ENCODE assay signal across 8 cellular contexts in the genomic region with DNA sequence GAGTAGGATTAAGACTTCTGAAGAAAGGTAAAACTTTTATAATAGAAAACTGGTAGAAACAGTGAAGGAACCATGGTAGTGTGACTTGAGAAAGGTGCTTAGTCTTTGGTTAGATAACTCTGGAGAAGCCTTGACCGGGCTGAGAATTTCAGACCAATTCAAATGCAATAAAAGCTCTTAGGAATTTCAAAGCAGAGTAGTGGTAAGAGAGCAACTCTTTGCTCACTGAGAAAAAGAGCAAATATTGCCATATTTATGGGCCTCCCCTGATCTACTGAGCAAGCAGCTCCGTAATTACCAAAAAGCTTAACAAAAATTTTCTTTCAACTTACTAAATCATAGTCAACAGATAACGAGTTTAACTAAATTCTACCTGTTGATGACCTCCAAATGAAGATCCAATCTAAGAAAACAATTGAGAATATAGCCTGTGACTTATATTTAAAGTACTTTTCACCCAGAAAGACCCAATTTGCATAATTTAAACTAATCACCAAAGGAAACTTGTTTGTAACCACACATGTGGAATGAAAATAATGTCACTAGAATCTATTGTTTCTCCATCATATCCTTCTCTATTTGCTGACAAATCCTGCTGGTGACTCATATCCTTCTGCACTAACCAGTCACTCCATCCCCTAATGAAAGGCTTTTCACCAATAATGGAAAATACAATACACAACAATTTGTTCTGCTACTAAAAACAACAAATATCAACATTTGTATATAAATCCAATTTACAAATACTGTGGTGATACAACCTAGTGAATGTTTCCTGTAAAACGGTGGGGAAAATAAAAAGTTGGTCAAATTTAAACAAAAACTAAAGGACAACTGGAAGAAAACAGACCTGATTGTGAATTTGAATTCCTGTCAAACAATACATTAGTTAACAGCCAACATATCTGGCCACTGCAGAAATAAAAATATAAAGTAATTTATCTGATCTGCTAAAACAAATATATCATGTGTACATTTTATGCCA. TPM values are rescaled to one million over a fixed set of nuclear protein-coding genes. Genes with fewer than 3 reads are reported as not detected.
DNase-seq lines count a peak whose midpoint lies in the region; ATAC-seq and TF ChIP-seq lines count a peak whose summit lies in the region.

No MANE protein-coding gene starts in this region.

- H3K4me1 ChIP-seq in esophagus squamous epithelium (peaks cover 26 to 99% (median 67%) of the 10 kb centered on the region in 3 donors), skeletal muscle satellite cell (ENCODE audit: control insufficient read depth, insufficient read depth, low read length) (peaks cover 70% of the 10 kb centered on the region)

- CTCF ChIA-PET in activated CD4-positive, alpha-beta T cell treated with anti-CD3 and anti-CD28 coated beads for 36 hours (lab: Charles Lee) = interaction anchor here (0.6 to 2.3 kb wide), 7 partner anchors 7 to 179 kb away, joined by 3 to 12 read pairs (median 3); no protein-coding TSS in a partner anchor

- H3K36me3 Mint-ChIP-seq in activated CD4-positive, alpha-beta T cell treated with anti-CD3 and anti-CD28 coated beads for 36 hours (ENCODE audit: low read depth) = peaks cover 43% of the 10 kb centered on the region

- H3K27me3 Mint-ChIP-seq in activated CD4-positive, alpha-beta T cell treated with anti-CD3 and anti-CD28 coated beads for 36 hours = no peaks in the 10 kb centered on the region

- ATAC-seq in activated CD4-positive, alpha-beta T cell treated with anti-CD3 and anti-CD28 coated beads for 36 hours = peak; percentile 4
- ATAC-seq in SK-N-SH treated with all-trans-retinoic acid at 6 μM for 48 hours (peak; percentile 59), GM18519 (IDR thresholded peaks at IDR 0.05; ENCODE audit: low FRiP score, unreplicated experiment) (no peak)

- peaks cover 90% of the 10 kb centered on the region for H3K4me1 Mint-ChIP-seq in activated CD4-positive, alpha-beta T cell treated with anti-CD3 and anti-CD28 coated beads for 36 hours

- no peak for DNase-seq in activated CD4-positive, alpha-beta T cell treated with anti-CD3 and anti-CD28 coated beads for 36 hours
- DNase-seq in activated CD4-positive, alpha-beta T cell treated with anti-CD3 and anti-CD28 coated beads, Interleukin-2, amount 50 U/mL, for 1 hour = no peak
- no peak for DNase-seq in esophagus squamous epithelium (lab: John Stamatoyannopoulos, UW)
- DNase-seq in RPMI8226 = no peak
- no peak for DNase-seq in T1000 (lab: John Stamatoyannopoulos, UW)

- no peaks in the 10 kb centered on the region for H3K9me3 Mint-ChIP-seq in activated CD4-positive, alpha-beta T cell treated with anti-CD3 and anti-CD28 coated beads for 36 hours (ENCODE audit: low read depth)

- TF ChIP-seq POLR2A in esophagus squamous epithelium (IDR thresholded peaks at IDR 0.05) = no peak

- intact Hi-C loops in activated CD4-positive, alpha-beta T cell treated with anti-CD3 and anti-CD28 coated beads for 36 hours (cut with DNase I, micrococcal nuclease) = loop anchor here (1.0 to 10.0 kb wide), 5 partner anchors 25 to 1177 kb away; a partner anchor contains a TSS
- intact Hi-C loops in esophagus squamous epithelium (cut with DNase I) = no loop called here

- H3K4me3 ChIP-seq in esophagus squamous epithelium = no peak overlapping the region
- peak overlapping the region; percentile 40 for H3K4me3 ChIP-seq in skeletal muscle satellite cell (ENCODE audit: low read length)

- POLR2A ChIA-PET in activated CD4-positive, alpha-beta T cell treated with anti-CD3 and anti-CD28 coated beads for 36 hours (lab: Charles Lee) = interaction anchor here (0.6 to 1.2 kb wide), 2 partner anchors 10 to 162 kb away, joined by 3 to 4 read pairs; no protein-coding TSS in a partner anchor

- H3K27me3 ChIP-seq in esophagus squamous epithelium (no peaks in the 10 kb centered on the region), skeletal muscle satellite cell (ENCODE audit: control insufficient read depth, insufficient read depth, low read length) (no peaks in the 10 kb centered on the region)

- H3K9me3 ChIP-seq in esophagus squamous epithelium (no peaks in the 10 kb centered on the region), skeletal muscle satellite cell (replicated peaks; ENCODE audit: low read length) (no peaks in the 10 kb centered on the region)

- no peak for TF ChIP-seq CTCF in esophagus squamous epithelium (IDR thresholded peaks at IDR 0.05)

- H3K27ac ChIP-seq in esophagus squamous epithelium = peak overlapping the region in 3 of 4 donors; percentile 23 to 96 (median 61)

- H3K4me3 Mint-ChIP-seq in activated CD4-positive, alpha-beta T cell treated with anti-CD3 and anti-CD28 coated beads for 36 hours = peak overlapping the region; percentile 91

- peak overlapping the region; percentile 49 for H3K9ac ChIP-seq in skeletal muscle satellite cell (ENCODE audit: low read depth, low read length)

- peak overlapping the region; percentile 63 for H3K4me2 ChIP-seq in skeletal muscle satellite cell (ENCODE audit: low read length)

- H3K36me3 ChIP-seq in esophagus squamous epithelium = no peaks in the 10 kb centered on the region
- H3K36me3 ChIP-seq in skeletal muscle satellite cell (ENCODE audit: insufficient read depth, low read length) = no peaks in the 10 kb centered on the region

- H3K27ac Mint-ChIP-seq in activated CD4-positive, alpha-beta T cell treated with anti-CD3 and anti-CD28 coated beads for 36 hours = peak overlapping the region; percentile 91

- 43% methylated on average over 4 of the region's 4 CpGs for WGBS in esophagus squamous epithelium, 2 donors

TF ChIP-seq in SK-N-SH treated with all-trans-retinoic acid at 6 μM for 48 hours, 23 proteins besides CTCF, POLR2A, EP300 and RAD21:
- no peak for TF ChIP-seq GLIS3 (CRISPR knock-in tag; IDR thresholded peaks at IDR 0.05)
- no peak for TF ChIP-seq ZNF70 (CRISPR knock-in tag; IDR thresholded peaks at IDR 0.05)
- TF ChIP-seq, protein P1, sequence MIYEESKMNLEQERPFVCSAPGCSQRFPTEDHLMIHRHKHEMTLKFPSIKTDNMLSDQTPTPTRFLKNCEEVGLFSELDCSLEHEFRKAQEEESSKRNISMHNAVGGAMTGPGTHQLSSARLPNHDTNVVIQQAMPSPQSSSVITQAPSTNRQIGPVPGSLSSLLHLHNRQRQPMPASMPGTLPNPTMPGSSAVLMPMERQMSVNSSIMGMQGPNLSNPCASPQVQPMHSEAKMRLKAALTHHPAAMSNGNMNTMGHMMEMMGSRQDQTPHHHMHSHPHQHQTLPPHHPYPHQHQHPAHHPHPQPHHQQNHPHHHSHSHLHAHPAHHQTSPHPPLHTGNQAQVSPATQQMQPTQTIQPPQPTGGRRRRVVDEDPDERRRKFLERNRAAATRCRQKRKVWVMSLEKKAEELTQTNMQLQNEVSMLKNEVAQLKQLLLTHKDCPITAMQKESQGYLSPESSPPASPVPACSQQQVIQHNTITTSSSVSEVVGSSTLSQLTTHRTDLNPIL (CRISPR knock-in tag; IDR thresholded peaks at IDR 0.05; ENCODE audit: low read depth) = no peak
- TF ChIP-seq, protein P2, sequence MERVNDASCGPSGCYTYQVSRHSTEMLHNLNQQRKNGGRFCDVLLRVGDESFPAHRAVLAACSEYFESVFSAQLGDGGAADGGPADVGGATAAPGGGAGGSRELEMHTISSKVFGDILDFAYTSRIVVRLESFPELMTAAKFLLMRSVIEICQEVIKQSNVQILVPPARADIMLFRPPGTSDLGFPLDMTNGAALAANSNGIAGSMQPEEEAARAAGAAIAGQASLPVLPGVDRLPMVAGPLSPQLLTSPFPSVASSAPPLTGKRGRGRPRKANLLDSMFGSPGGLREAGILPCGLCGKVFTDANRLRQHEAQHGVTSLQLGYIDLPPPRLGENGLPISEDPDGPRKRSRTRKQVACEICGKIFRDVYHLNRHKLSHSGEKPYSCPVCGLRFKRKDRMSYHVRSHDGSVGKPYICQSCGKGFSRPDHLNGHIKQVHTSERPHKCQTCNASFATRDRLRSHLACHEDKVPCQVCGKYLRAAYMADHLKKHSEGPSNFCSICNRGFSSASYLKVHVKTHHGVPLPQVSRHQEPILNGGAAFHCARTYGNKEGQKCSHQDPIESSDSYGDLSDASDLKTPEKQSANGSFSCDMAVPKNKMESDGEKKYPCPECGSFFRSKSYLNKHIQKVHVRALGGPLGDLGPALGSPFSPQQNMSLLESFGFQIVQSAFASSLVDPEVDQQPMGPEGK (CRISPR knock-in tag; IDR thresholded peaks at IDR 0.05; ENCODE audit: borderline replicate concordance) = no peak
- TF ChIP-seq RARB (CRISPR knock-in tag; IDR thresholded peaks at IDR 0.05) = no peak
- no peak for TF ChIP-seq SNAI2 (CRISPR knock-in tag; IDR thresholded peaks at IDR 0.05)

RNA-seq across cellular contexts. Expression of a gene that starts 6.6 kb away (rescaled TPM):
- 100 to 1,000 TPM; 279 to 314 TPM for total RNA-seq in activated CD4-positive, alpha-beta T cell treated with anti-CD3 and anti-CD28 coated beads for 36 hours
- total RNA-seq in esophagus squamous epithelium = 100 to 1,000 TPM in 3 of 4 donors, 10 to 100 TPM in 1; 71.4 to 122 (median 108) TPM
- 413 and 440 TPM in 2 replicates for total RNA-seq in skeletal muscle satellite cell (2012; rRNA removed)
